In genomic region chr12:18145924-18146323, GRCh38 we compare ENCODE assay signal across 29 cellular contexts. TPM values are rescaled to one million over a fixed set of nuclear protein-coding genes. Genes with fewer than 3 reads are reported as not detected.
DNase-seq lines count a peak whose midpoint lies in the region; ATAC-seq, FAIRE-seq and TF ChIP-seq lines count a peak whose summit lies in the region.
"Had no signal": no experiment of that assay in that cellular context is flagged by ENCODE, and none has a peak within 500 bp of the region (broad histone marks: within the 10 kb centered on the region; RNA-seq: fewer than 3 reads in every experiment).

No MANE protein-coding gene starts in this region.

- no peak for TF ChIP-seq POLR2A in HepG2 (IDR thresholded peaks at IDR 0.05; ENCODE audit: insufficient read depth in 1 of 2, low read depth in 2 of 2, low read length in 2 of 2)

- TF ChIP-seq RAD21 in liver (IDR thresholded peaks at IDR 0.05), result no peak
- TF ChIP-seq RAD21 in HepG2 (CRISPR knock-in tag; IDR thresholded peaks at IDR 0.05), result no peak

- in situ Hi-C loops in HepG2 (cut with HindIII; ENCODE audit: extremely low pct_ligation_motif_present, low pct_unique_long_range_greater_than_20kb), result loop anchor here (10.0 kb wide), 1 partner anchor 179 kb away; no protein-coding TSS in a partner anchor

- TF ChIP-seq EP300 in HepG2 (IDR thresholded peaks at IDR 0.05; ENCODE audit: low read depth in 2 of 2, low read length in 2 of 2) (no peak), HepG2 (CRISPR knock-in tag; IDR thresholded peaks at IDR 0.05; ENCODE audit: borderline replicate concordance) (no peak)

- H3K4me3 ChIP-seq in liver (ENCODE audit: low read depth in 1 of 3, low read length in 3 of 3) (no peak overlapping the region), HepG2 (replicated peaks in 1 of 3; ENCODE audit: insufficient read depth in 1 of 3, low read depth in 2 of 3, low read length in 3 of 3) (no peak overlapping the region)
- H3K4me3 ChIP-seq: body of pancreas, colonic mucosa had no signal

- H2AFZ ChIP-seq in HepG2 (ENCODE audit: low read length), result no peak overlapping the region
- H2AFZ ChIP-seq: parathyroid adenoma had no signal

- no peaks in the 10 kb centered on the region for H3K79me2 ChIP-seq in HepG2 (ENCODE audit: insufficient read depth, low read length)
- H3K79me2 ChIP-seq: parathyroid adenoma had no signal

- ATAC-seq in HepG2 (no peak), HG02884 (IDR thresholded peaks at IDR 0.05; ENCODE audit: unreplicated experiment) (no peak), HG03378 (IDR thresholded peaks at IDR 0.05; ENCODE audit: unreplicated experiment) (no peak)
- ATAC-seq: body of pancreas, sciatic nerve had no signal

- intact Hi-C loops in HepG2 (cut with micrococcal nuclease; ENCODE audit: unreplicated experiment), result no loop called here

- H3K9ac ChIP-seq in liver (ENCODE audit: low read depth in 1 of 2, low read length in 2 of 2) (no peak overlapping the region), HepG2 (ENCODE audit: insufficient read depth, low read depth, low read length) (no peak overlapping the region)
- H3K9ac ChIP-seq: parathyroid adenoma, SK-N-SH had no signal

- TF ChIP-seq CTCF in liver (IDR thresholded peaks at IDR 0.05; ENCODE audit: low read depth, low read length, missing input control) (no peak), HepG2 (CRISPR knock-in tag; IDR thresholded peaks at IDR 0.05) (no peak)

- H3K27me3 ChIP-seq in liver (ENCODE audit: control insufficient read depth in 4 of 4, insufficient read depth in 4 of 4, low read length in 3 of 4), result no peaks in the 10 kb centered on the region
- H3K27me3 ChIP-seq in HepG2 (ENCODE audit: control insufficient read depth in 1 of 2, insufficient read depth in 2 of 2, low read length in 2 of 2), result no peaks in the 10 kb centered on the region
- H3K27me3 ChIP-seq: body of pancreas, colonic mucosa had no signal

- H3K36me3 ChIP-seq in liver (ENCODE audit: control insufficient read depth in 4 of 4, insufficient read depth in 3 of 4, low read depth in 1 of 4, low read length in 3 of 4) (no peaks in the 10 kb centered on the region), HepG2 (replicated peaks in 1 of 2; ENCODE audit: control insufficient read depth in 1 of 2, insufficient read depth in 2 of 2, low read length in 2 of 2) (no peaks in the 10 kb centered on the region)
- H3K36me3 ChIP-seq: colonic mucosa had no signal

- BruUV-seq in HepG2 (replicated peaks; lab: Mats Ljungman, UMichigan), result no TSS peak

- DNase-seq in HepG2 (ENCODE audit: low spot score) (no peak), OCI-M1 (lab: John Stamatoyannopoulos, UW) (peak; percentile 37), epithelial cell of prostate (ENCODE audit: low read depth, low spot score) (no peak), putamen (ENCODE audit: low spot score) (no peak), NCI-H2029 treated with DMSO at 0.1 percent for 48 hours (lab: John Stamatoyannopoulos, UW) (no peak)
- DNase-seq: ACHN; activated B cell treated with CpG ODN at 0.5 μM for 24 hours; activated CD4-positive, alpha-beta T cell treated with anti-CD3 and anti-CD28 coated beads, Interleukin-2, amount 50 U/mL, for 4 hours; activated CD8-positive, alpha-beta memory T cell treated with anti-CD3 and anti-CD28 coated beads, Interleukin-2, amount 50 U/mL, for 48 hours; body of pancreas; colonic mucosa; H9; head of caudate nucleus; KG1; left colon; midbrain; NCI-H1092; NCI-H1930; NCI-H446; SK-N-SH; stimulated activated CD4-positive, alpha-beta T cell treated with anti-CD3 and anti-CD28 coated beads, Interleukin-15, amount 100 ng/mL, for 24 hours; stimulated activated CD8-positive, alpha-beta memory T cell treated with anti-CD3 and anti-CD28 coated beads, Interleukin-4, amount 100 ng/mL, for 48 hours; T-helper 9 cell had no signal

- POLR2A ChIA-PET in HepG2 (lab: Yijun Ruan, JAX), result no interaction called here

- WGBS in liver, result 40% methylated on average over 3 of the region's 3 CpGs
- WGBS in HepG2 (ENCODE audit: low lambda C conversion rate), result 24% methylated on average over 3 of the region's 3 CpGs

- no peak overlapping the region for H3K4me2 ChIP-seq in HepG2 (ENCODE audit: low read depth, low read length)
- H3K4me2 ChIP-seq: SK-N-SH had no signal

- H3K9me3 ChIP-seq in liver (ENCODE audit: control insufficient read depth in 4 of 4, low read length in 3 of 4) (no peaks in the 10 kb centered on the region), HepG2 (ENCODE audit: low read length) (no peaks in the 10 kb centered on the region)
- H3K9me3 ChIP-seq: body of pancreas, colonic mucosa, SK-N-SH had no signal

- H3K27ac ChIP-seq in liver (ENCODE audit: low read depth in 1 of 2, low read length in 2 of 2) (peak overlapping the region; percentile 42 to 72), HepG2 (ENCODE audit: extremely low read length, insufficient read depth, low read length) (no peak overlapping the region), epithelial cell of prostate (peak overlapping the region; percentile 4)
- H3K27ac ChIP-seq: body of pancreas, C4-2B, colonic mucosa, parathyroid adenoma had no signal

- CTCF ChIA-PET in HepG2 (lab: Yijun Ruan, JAX; ENCODE audit: low intra/inter-chr PET ratio, low total read pairs), result no interaction called here

- FAIRE-seq in HepG2 (lab: Jason Lieb, UNC), result no peak

- no peaks in the 10 kb centered on the region for H4K20me1 ChIP-seq in HepG2 (ENCODE audit: insufficient read depth, low read length)

- peaks cover 0 to 16% (median 10%) of the 10 kb centered on the region in 4 donors for H3K4me1 ChIP-seq in liver (ENCODE audit: control insufficient read depth in 4 of 4, insufficient read depth in 4 of 4, low read length in 3 of 4)
- no peaks in the 10 kb centered on the region for H3K4me1 ChIP-seq in HepG2 (ENCODE audit: insufficient read depth, low read length)
- H3K4me1 ChIP-seq: body of pancreas, colonic mucosa, parathyroid adenoma had no signal

TF ChIP-seq in liver, 16 proteins besides CTCF, POLR2A, EP300 and RAD21 (continues in another document):
- TF ChIP-seq SP1 (IDR thresholded peaks at IDR 0.05) (peak; percentile 9), GABPA (IDR thresholded peaks at IDR 0.05 in 1 of 2, conservative IDR thresholded peaks at IDR 0.05 in 1 of 2) (peak in 1 of 2 donors; percentile 35)
- TF ChIP-seq, protein P1, sequence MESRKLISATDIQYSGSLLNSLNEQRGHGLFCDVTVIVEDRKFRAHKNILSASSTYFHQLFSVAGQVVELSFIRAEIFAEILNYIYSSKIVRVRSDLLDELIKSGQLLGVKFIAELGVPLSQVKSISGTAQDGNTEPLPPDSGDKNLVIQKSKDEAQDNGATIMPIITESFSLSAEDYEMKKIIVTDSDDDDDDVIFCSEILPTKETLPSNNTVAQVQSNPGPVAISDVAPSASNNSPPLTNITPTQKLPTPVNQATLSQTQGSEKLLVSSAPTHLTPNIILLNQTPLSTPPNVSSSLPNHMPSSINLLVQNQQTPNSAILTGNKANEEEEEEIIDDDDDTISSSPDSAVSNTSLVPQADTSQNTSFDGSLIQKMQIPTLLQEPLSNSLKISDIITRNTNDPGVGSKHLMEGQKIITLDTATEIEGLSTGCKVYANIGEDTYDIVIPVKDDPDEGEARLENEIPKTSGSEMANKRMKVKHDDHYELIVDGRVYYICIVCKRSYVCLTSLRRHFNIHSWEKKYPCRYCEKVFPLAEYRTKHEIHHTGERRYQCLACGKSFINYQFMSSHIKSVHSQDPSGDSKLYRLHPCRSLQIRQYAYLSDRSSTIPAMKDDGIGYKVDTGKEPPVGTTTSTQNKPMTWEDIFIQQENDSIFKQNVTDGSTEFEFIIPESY (IDR thresholded peaks at IDR 0.05), result no peak

TF ChIP-seq in HepG2, 621 proteins besides CTCF, POLR2A, EP300 and RAD21 (continues in another document):
- TF ChIP-seq ZGPAT (CRISPR knock-in tag; IDR thresholded peaks at IDR 0.05) (no peak), ZNF747 (CRISPR knock-in tag; IDR thresholded peaks at IDR 0.05; ENCODE audit: borderline replicate concordance) (no peak), ATF7 (IDR thresholded peaks at IDR 0.05) (no peak), ATF7 (CRISPR knock-in tag; IDR thresholded peaks at IDR 0.05) (no peak), SAP130 (CRISPR knock-in tag; IDR thresholded peaks at IDR 0.05; ENCODE audit: low read depth) (no peak), CENPT (CRISPR knock-in tag; IDR thresholded peaks at IDR 0.05; ENCODE audit: low read depth) (no peak)

RNA-seq across cellular contexts. Expression of gene RERGL, which starts 55.9 kb away (rescaled TPM):
- total RNA-seq in liver (under 1 TPM; 0.19 to 0.67 TPM), HepG2 (2016; rRNA removed; fragmentation: Illumina TruSeq; extraction: Trizol) (not detected in 2 replicates)
- polyA plus RNA-seq in liver (1 to 10 TPM in 1 of 2 donors, under 1 TPM in 1; 0.98 to 1.2 TPM), HepG2 (2011; rRNA removed) (not detected in 2 replicates)
- not detected in 2 replicates for total RNA-seq in HepG2 (2016; cell fraction: cytosol; rRNA removed; fragmentation: Illumina TruSeq; extraction: Trizol; ENCODE audit: low read depth)
- total RNA-seq in HepG2 (2016; cell fraction: insoluble cytoplasmic fraction; rRNA removed; fragmentation: Illumina TruSeq; extraction: Trizol), result not detected in 2 replicates
- total RNA-seq in HepG2 (2016; cell fraction: membrane; rRNA removed; fragmentation: Illumina TruSeq; extraction: Trizol), result not detected in 2 replicates
- not detected in 2 replicates for total RNA-seq in HepG2 (2016; cell fraction: nucleus; rRNA removed; fragmentation: Illumina TruSeq; extraction: Trizol)
- polyA plus RNA-seq in HepG2 (2011; cell fraction: cytosol; rRNA removed), result not detected in 2 replicates
- polyA plus RNA-seq in HepG2 (2011; cell fraction: nucleus; rRNA removed), result not detected in 2 replicates
- polyA plus RNA-seq in HepG2 (2012), result not detected in 2 replicates
- polyA plus RNA-seq in HepG2 (2016; cell fraction: cytosol; fragmentation: Illumina TruSeq; extraction: Trizol; ENCODE audit: low read depth), result not detected in 2 replicates
- not detected in 2 replicates for polyA plus RNA-seq in HepG2 (2016; cell fraction: insoluble cytoplasmic fraction; fragmentation: Illumina TruSeq; extraction: Trizol; ENCODE audit: low read depth)
- polyA plus RNA-seq in HepG2 (2016; cell fraction: membrane; fragmentation: Illumina TruSeq; extraction: Trizol; ENCODE audit: low read depth), result not detected in 2 replicates
- polyA plus RNA-seq in HepG2 (2016; cell fraction: nucleus; fragmentation: Illumina TruSeq; extraction: Trizol; ENCODE audit: insufficient read depth, low read depth), result not detected in 2 replicates
- polyA minus RNA-seq in HepG2 (2011; rRNA and poly(A)+ RNA removed; ENCODE audit: low replicate concordance), result not detected in 2 replicates
- not detected in 2 replicates for polyA minus RNA-seq in HepG2 (2011; cell fraction: cytosol; rRNA and poly(A)+ RNA removed)
- not detected in 2 replicates for polyA minus RNA-seq in HepG2 (2011; cell fraction: nucleus; rRNA and poly(A)+ RNA removed)
- total RNA-seq: activated B cell treated with CpG ODN at 0.5 μM for 24 hours, H9 had no signal
